ENCODE assay signal across 1 cellular context in the genomic region with DNA sequence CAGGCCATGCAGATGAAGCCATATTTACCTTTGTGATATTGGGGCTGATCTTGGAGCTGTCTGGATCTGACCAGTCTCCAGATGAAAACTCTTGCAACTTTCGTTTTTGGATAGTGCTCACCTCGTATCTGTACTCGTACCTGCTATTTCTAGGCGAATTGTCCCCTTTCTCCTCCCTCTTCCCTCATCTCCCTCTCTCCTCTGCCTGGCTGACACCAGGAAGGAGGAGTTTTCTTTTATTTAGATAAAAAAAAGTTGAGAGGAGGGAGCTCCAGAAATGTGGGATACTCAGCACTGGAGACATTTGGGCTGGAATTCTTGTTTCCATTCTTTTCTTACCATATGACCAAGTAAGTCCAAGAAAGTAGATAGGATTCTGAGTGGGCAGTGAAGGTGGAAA.
TF ChIP-seq lines count a peak whose summit lies in the region.

No MANE protein-coding gene starts in this region.

TF ChIP-seq in WTC11, 78 proteins besides CTCF, POLR2A, EP300 and RAD21 (continued from another document):
- TF ChIP-seq PRDM15 (CRISPR knock-in tag; IDR thresholded peaks at IDR 0.05) (no peak), ZNF425 (CRISPR knock-in tag; conservative IDR thresholded peaks at IDR 0.05) (no peak)
- TF ChIP-seq, protein P1, sequence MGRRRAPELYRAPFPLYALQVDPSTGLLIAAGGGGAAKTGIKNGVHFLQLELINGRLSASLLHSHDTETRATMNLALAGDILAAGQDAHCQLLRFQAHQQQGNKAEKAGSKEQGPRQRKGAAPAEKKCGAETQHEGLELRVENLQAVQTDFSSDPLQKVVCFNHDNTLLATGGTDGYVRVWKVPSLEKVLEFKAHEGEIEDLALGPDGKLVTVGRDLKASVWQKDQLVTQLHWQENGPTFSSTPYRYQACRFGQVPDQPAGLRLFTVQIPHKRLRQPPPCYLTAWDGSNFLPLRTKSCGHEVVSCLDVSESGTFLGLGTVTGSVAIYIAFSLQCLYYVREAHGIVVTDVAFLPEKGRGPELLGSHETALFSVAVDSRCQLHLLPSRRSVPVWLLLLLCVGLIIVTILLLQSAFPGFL (CRISPR knock-in tag; IDR thresholded peaks at IDR 0.05; ENCODE audit: borderline replicate concordance) = no peak
